Comparison of ENCODE assay signal across 13 cellular contexts in the genomic region with DNA sequence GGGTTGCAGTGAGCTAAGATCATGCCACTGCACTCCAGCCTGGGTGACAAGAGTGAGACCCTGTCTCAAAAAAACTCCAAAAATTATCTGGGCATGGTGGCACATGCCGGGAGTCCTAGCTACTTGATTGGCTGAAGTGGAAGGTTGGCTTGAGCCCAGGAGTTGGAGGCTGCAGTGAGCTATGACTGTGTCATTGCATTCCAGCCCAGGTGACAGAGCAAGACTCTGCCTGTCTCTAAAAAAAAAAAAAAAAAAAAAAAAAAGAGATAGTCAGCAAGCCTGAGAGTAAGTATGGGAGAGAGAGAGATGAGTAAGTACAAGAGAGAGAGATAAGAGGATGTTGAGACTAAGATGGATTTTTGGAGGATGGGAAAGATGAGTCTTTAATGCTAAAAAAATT.
A peak's percentile ranks its signal among the peaks of the same experiment; 100 is the strongest.
DNase-seq lines count a peak whose midpoint lies in the region; ATAC-seq and TF ChIP-seq lines count a peak whose summit lies in the region.
"Had no signal": no experiment of that assay in that cellular context is flagged by ENCODE, and none has a peak within 500 bp of the region (broad histone marks: within the 10 kb centered on the region; RNA-seq: fewer than 3 reads in every experiment).

No MANE protein-coding gene starts in this region.

- ATAC-seq in SK-N-SH treated with all-trans-retinoic acid at 6 μM for 48 hours (peak; percentile 53), GM19328 (IDR thresholded peaks at IDR 0.05; ENCODE audit: unreplicated experiment) (no peak), GM19463 (IDR thresholded peaks at IDR 0.05; ENCODE audit: unreplicated experiment) (no peak)
- ATAC-seq: sciatic nerve had no signal

- DNase-seq in activated CD4-positive, alpha-beta T cell treated with anti-CD3 and anti-CD28 coated beads for 48 hours, result peak; percentile 38
- no peak for DNase-seq in activated CD4-positive, alpha-beta T cell treated with anti-CD3 and anti-CD28 coated beads for 1 hour
- peak; percentile 20 for DNase-seq in HS-27A (ENCODE audit: low read depth)
- DNase-seq in kidney glomerular epithelial cell (lab: John Stamatoyannopoulos, UW), result peak; percentile 27
- DNase-seq in NOMO-1 treated with DMSO at 0.1 percent for 48 hours (lab: John Stamatoyannopoulos, UW; ENCODE audit: unreplicated experiment), result no peak
- DNase-seq: activated CD4-positive, CD25-positive, alpha-beta regulatory T cell treated with anti-CD3 and anti-CD28 coated beads, Interleukin-2, amount 50 U/mL, for 72 hours; CD4-positive, alpha-beta T cell; mesenchymal stem cell; stimulated activated naive CD4-positive, alpha-beta T cell had no signal

TF ChIP-seq in SK-N-SH treated with all-trans-retinoic acid at 6 μM for 48 hours, 23 proteins besides CTCF, POLR2A, EP300 and RAD21:
- no peak for TF ChIP-seq POU6F1 (CRISPR knock-in tag; IDR thresholded peaks at IDR 0.05; ENCODE audit: borderline replicate concordance, low read depth)
- TF ChIP-seq ZNF70 (CRISPR knock-in tag; IDR thresholded peaks at IDR 0.05), result no peak
- no peak for TF ChIP-seq BACH2 (CRISPR knock-in tag; IDR thresholded peaks at IDR 0.05; ENCODE audit: borderline replicate concordance)
- TF ChIP-seq ZFP30 (CRISPR knock-in tag; IDR thresholded peaks at IDR 0.05), result no peak
- TF ChIP-seq ISL1 (CRISPR knock-in tag; IDR thresholded peaks at IDR 0.05), result no peak
- no peak for TF ChIP-seq PPARA (CRISPR knock-in tag; IDR thresholded peaks at IDR 0.05; ENCODE audit: borderline replicate concordance)
- no peak for TF ChIP-seq GLIS3 (CRISPR knock-in tag; IDR thresholded peaks at IDR 0.05)
- TF ChIP-seq TOX (CRISPR knock-in tag; IDR thresholded peaks at IDR 0.05; ENCODE audit: borderline replicate concordance), result no peak
- TF ChIP-seq ESRRG (CRISPR knock-in tag; IDR thresholded peaks at IDR 0.05), result no peak
- no peak for TF ChIP-seq OSR1 (CRISPR knock-in tag; IDR thresholded peaks at IDR 0.05)
- TF ChIP-seq CSDC2 (CRISPR knock-in tag; IDR thresholded peaks at IDR 0.05), result no peak
- TF ChIP-seq, protein P1, sequence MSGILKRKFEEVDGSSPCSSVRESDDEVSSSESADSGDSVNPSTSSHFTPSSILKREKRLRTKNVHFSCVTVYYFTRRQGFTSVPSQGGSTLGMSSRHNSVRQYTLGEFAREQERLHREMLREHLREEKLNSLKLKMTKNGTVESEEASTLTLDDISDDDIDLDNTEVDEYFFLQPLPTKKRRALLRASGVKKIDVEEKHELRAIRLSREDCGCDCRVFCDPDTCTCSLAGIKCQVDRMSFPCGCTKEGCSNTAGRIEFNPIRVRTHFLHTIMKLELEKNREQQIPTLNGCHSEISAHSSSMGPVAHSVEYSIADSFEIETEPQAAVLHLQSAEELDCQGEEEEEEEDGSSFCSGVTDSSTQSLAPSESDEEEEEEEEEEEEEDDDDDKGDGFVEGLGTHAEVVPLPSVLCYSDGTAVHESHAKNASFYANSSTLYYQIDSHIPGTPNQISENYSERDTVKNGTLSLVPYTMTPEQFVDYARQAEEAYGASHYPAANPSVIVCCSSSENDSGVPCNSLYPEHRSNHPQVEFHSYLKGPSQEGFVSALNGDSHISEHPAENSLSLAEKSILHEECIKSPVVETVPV (CRISPR knock-in tag; IDR thresholded peaks at IDR 0.05), result no peak
- TF ChIP-seq RARB (CRISPR knock-in tag; IDR thresholded peaks at IDR 0.05), result no peak
- no peak for TF ChIP-seq ZC3H10 (CRISPR knock-in tag; IDR thresholded peaks at IDR 0.05)
- TF ChIP-seq, protein P2, sequence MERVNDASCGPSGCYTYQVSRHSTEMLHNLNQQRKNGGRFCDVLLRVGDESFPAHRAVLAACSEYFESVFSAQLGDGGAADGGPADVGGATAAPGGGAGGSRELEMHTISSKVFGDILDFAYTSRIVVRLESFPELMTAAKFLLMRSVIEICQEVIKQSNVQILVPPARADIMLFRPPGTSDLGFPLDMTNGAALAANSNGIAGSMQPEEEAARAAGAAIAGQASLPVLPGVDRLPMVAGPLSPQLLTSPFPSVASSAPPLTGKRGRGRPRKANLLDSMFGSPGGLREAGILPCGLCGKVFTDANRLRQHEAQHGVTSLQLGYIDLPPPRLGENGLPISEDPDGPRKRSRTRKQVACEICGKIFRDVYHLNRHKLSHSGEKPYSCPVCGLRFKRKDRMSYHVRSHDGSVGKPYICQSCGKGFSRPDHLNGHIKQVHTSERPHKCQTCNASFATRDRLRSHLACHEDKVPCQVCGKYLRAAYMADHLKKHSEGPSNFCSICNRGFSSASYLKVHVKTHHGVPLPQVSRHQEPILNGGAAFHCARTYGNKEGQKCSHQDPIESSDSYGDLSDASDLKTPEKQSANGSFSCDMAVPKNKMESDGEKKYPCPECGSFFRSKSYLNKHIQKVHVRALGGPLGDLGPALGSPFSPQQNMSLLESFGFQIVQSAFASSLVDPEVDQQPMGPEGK (CRISPR knock-in tag; IDR thresholded peaks at IDR 0.05; ENCODE audit: borderline replicate concordance), result no peak
- TF ChIP-seq, protein P3, sequence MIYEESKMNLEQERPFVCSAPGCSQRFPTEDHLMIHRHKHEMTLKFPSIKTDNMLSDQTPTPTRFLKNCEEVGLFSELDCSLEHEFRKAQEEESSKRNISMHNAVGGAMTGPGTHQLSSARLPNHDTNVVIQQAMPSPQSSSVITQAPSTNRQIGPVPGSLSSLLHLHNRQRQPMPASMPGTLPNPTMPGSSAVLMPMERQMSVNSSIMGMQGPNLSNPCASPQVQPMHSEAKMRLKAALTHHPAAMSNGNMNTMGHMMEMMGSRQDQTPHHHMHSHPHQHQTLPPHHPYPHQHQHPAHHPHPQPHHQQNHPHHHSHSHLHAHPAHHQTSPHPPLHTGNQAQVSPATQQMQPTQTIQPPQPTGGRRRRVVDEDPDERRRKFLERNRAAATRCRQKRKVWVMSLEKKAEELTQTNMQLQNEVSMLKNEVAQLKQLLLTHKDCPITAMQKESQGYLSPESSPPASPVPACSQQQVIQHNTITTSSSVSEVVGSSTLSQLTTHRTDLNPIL (CRISPR knock-in tag; IDR thresholded peaks at IDR 0.05; ENCODE audit: low read depth), result no peak

Comparison
In these comparisons a context has a peak if more than half of its experiments do, and no peak if none do; other contexts are left out.
1. DNase-seq: peak in activated CD4-positive, alpha-beta T cell treated with anti-CD3 and anti-CD28 coated beads for 48 hours (single experiment), HS-27A (single experiment) and kidney glomerular epithelial cell (single experiment); none in activated CD4-positive, alpha-beta T cell treated with anti-CD3 and anti-CD28 coated beads for 1 hour (single experiment) and NOMO-1 treated with DMSO at 0.1 percent for 48 hours (single experiment).